ENCODE assay signal across 25 cellular contexts in genomic region chr7:1240917-1241509, GRCh38. TPM values are rescaled to one million over a fixed set of nuclear protein-coding genes. Genes with fewer than 3 reads are reported as not detected.
A peak's percentile ranks its signal among the peaks of the same experiment; 100 is the strongest.
DNase-seq lines count a peak whose midpoint lies in the region; ATAC-seq and FAIRE-seq lines count a peak whose summit lies in the region.
"Had no signal": no experiment of that assay in that cellular context is flagged by ENCODE, and none has a peak within 500 bp of the region (broad histone marks: within the 10 kb centered on the region; RNA-seq: fewer than 3 reads in every experiment).

No MANE protein-coding gene starts in this region.

- H3K27ac Mint-ChIP-seq in stimulated activated naive CD8-positive, alpha-beta T cell treated with anti-CD3 and anti-CD28 coated beads, Interleukin-15, Interleukin-2, amounts not matched to agents 100 ng/mL and 50 ng/mL, for 24 hours, result peak overlapping the region; percentile 70
- H3K27ac Mint-ChIP-seq in activated naive CD8-positive, alpha-beta T cell treated with anti-CD3 and anti-CD28 coated beads, Interleukin-2, amount 10 ng/mL, durations not matched to agents 7 days and 5 days, result peak overlapping the region; percentile 54
- peak overlapping the region in 1 of 6 donors; percentile 69 for H3K27ac Mint-ChIP-seq in immature natural killer cell
- H3K27ac Mint-ChIP-seq: progenitor cell of endocrine pancreas had no signal

- H4K5ac ChIP-seq in mesendoderm (ENCODE audit: low read length), result no peak overlapping the region

- no peak overlapping the region for H2BK15ac ChIP-seq in mesendoderm (replicated peaks; ENCODE audit: low read depth)

- H3K56ac ChIP-seq in mesendoderm (ENCODE audit: low read length), result no peak overlapping the region

- H2BK5ac ChIP-seq in mesendoderm (ENCODE audit: low read length), result no peak overlapping the region

- peak; percentile 20 for FAIRE-seq in urothelium cell line (lab: Jason Lieb, UNC)

- no peak overlapping the region for H3K4me3 ChIP-seq in mesendoderm (ENCODE audit: low read length)
- H3K4me3 ChIP-seq: gastrocnemius medialis, PC-9, SJCRH30, upper lobe of right lung had no signal

- peaks cover 9% of the 10 kb centered on the region for H3K4me1 Mint-ChIP-seq in stimulated activated naive CD8-positive, alpha-beta T cell treated with anti-CD3 and anti-CD28 coated beads, Interleukin-15, Interleukin-2, amounts not matched to agents 100 ng/mL and 50 ng/mL, for 24 hours (ENCODE audit: low read depth)
- H3K4me1 Mint-ChIP-seq in activated naive CD8-positive, alpha-beta T cell treated with anti-CD3 and anti-CD28 coated beads, Interleukin-2, amount 10 ng/mL, durations not matched to agents 7 days and 5 days, result peaks cover 7% of the 10 kb centered on the region
- peaks cover 7 to 9% of the 10 kb centered on the region in 2 donors for H3K4me1 Mint-ChIP-seq in immature natural killer cell

- H3K27ac ChIP-seq in mesendoderm (ENCODE audit: low read depth, low read length), result no peak overlapping the region
- H3K27ac ChIP-seq: gastrocnemius medialis, KMS-11, PC-9, SJCRH30, upper lobe of right lung had no signal

- H3K79me2 ChIP-seq in mesendoderm (ENCODE audit: control insufficient read depth, insufficient read depth, low read length), result no peaks in the 10 kb centered on the region

- H3K23ac ChIP-seq in mesendoderm (ENCODE audit: low read length), result no peak overlapping the region

- H2AK5ac ChIP-seq in mesendoderm (ENCODE audit: low read length), result no peak overlapping the region

- POLR2A ChIA-PET in activated naive CD8-positive, alpha-beta T cell treated with anti-CD3 and anti-CD28 coated beads, Interleukin-2, amount 10 ng/mL, durations not matched to agents 7 days and 5 days (lab: Charles Lee), result no interaction called here

- H3K36me3 ChIP-seq in mesendoderm (ENCODE audit: control insufficient read depth, insufficient read depth, low read length), result no peaks in the 10 kb centered on the region
- H3K36me3 ChIP-seq: gastrocnemius medialis, SJCRH30, upper lobe of right lung had no signal

- no peaks in the 10 kb centered on the region for H3K36me3 Mint-ChIP-seq in stimulated activated naive CD8-positive, alpha-beta T cell treated with anti-CD3 and anti-CD28 coated beads, Interleukin-15, Interleukin-2, amounts not matched to agents 100 ng/mL and 50 ng/mL, for 24 hours (ENCODE audit: low read depth)
- H3K36me3 Mint-ChIP-seq in activated naive CD8-positive, alpha-beta T cell treated with anti-CD3 and anti-CD28 coated beads, Interleukin-2, amount 10 ng/mL, durations not matched to agents 7 days and 5 days, result no peaks in the 10 kb centered on the region
- no peaks in the 10 kb centered on the region for H3K36me3 Mint-ChIP-seq in immature natural killer cell
- H3K36me3 Mint-ChIP-seq: natural killer cell had no signal

- no peak for ATAC-seq in stimulated activated naive CD8-positive, alpha-beta T cell treated with anti-CD3 and anti-CD28 coated beads, Interleukin-15, Interleukin-2, amounts not matched to agents 100 U/mL and 50 U/mL, for 24 hours
- ATAC-seq in activated naive CD8-positive, alpha-beta T cell treated with anti-CD3 and anti-CD28 coated beads, Interleukin-2, amount 10 ng/mL, durations not matched to agents 7 days and 5 days (ENCODE audit: low read depth), result no peak
- ATAC-seq: esophagus mucosa, gastrocnemius medialis, natural killer cell, upper lobe of right lung had no signal

- WGBS in mesendoderm (ENCODE audit: extremely low coverage, insufficient coverage, low lambda C conversion rate), result no CpG with 5 or more reads among the region's 51 CpGs

- H4K8ac ChIP-seq in mesendoderm (ENCODE audit: low read depth, low read length), result no peak overlapping the region

- H3K4me1 ChIP-seq in mesendoderm (ENCODE audit: control insufficient read depth, low read depth, low read length), result no peaks in the 10 kb centered on the region
- H3K4me1 ChIP-seq: SJCRH30 had no signal

- H3K9ac ChIP-seq in mesendoderm (ENCODE audit: low read length), result no peak overlapping the region
- H3K9ac ChIP-seq: KMS-11 had no signal

- DNase-seq in stimulated activated naive CD8-positive, alpha-beta T cell treated with anti-CD3 and anti-CD28 coated beads, Interleukin-15, Interleukin-2, amounts not matched to agents 100 U/mL and 50 U/mL, for 24 hours, result no peak
- DNase-seq in activated naive CD8-positive, alpha-beta T cell treated with anti-CD3 and anti-CD28 coated beads, Interleukin-2, amount 10 ng/mL, durations not matched to agents 7 days and 5 days, result no peak
- DNase-seq in mesendoderm (peak; percentile 58), urothelium cell line (ENCODE audit: low spot score) (no peak), NOMO-1 treated with DMSO at 0.1 percent for 48 hours (lab: John Stamatoyannopoulos, UW; ENCODE audit: unreplicated experiment) (no peak), immature natural killer cell (no peak), amniotic stem cell (lab: John Stamatoyannopoulos, UW) (no peak)
- DNase-seq: activated effector memory CD4-positive, alpha-beta T cell treated with Interleukin-2 at 50 U/mL for 16 hours; DND-41; effector CD8-positive, alpha-beta T cell; gastrocnemius medialis; natural killer cell; NCI-H1694 treated with DMSO at 0.1 percent for 48 hours; NCI-H774; PC-9; SJCRH30; upper lobe of right lung had no signal

- H3K4me2 ChIP-seq in mesendoderm (ENCODE audit: low read length), result peak overlapping the region; percentile 4
- H3K4me2 ChIP-seq: KMS-11, PC-9 had no signal

- H2BK120ac ChIP-seq in mesendoderm (ENCODE audit: low read depth, low read length), result no peak overlapping the region

- peaks cover 61% of the 10 kb centered on the region for H3K27me3 Mint-ChIP-seq in stimulated activated naive CD8-positive, alpha-beta T cell treated with anti-CD3 and anti-CD28 coated beads, Interleukin-15, Interleukin-2, amounts not matched to agents 100 ng/mL and 50 ng/mL, for 24 hours
- peaks cover 69% of the 10 kb centered on the region for H3K27me3 Mint-ChIP-seq in activated naive CD8-positive, alpha-beta T cell treated with anti-CD3 and anti-CD28 coated beads, Interleukin-2, amount 10 ng/mL, durations not matched to agents 7 days and 5 days
- H3K27me3 Mint-ChIP-seq in immature natural killer cell (ENCODE audit: low read depth in 3 of 3), result peaks cover 36 to 80% (median 44%) of the 10 kb centered on the region in 3 donors

- H3K4me3 Mint-ChIP-seq in stimulated activated naive CD8-positive, alpha-beta T cell treated with anti-CD3 and anti-CD28 coated beads, Interleukin-15, Interleukin-2, amounts not matched to agents 100 ng/mL and 50 ng/mL, for 24 hours, result peak overlapping the region; percentile 35
- no peak overlapping the region for H3K4me3 Mint-ChIP-seq in activated naive CD8-positive, alpha-beta T cell treated with anti-CD3 and anti-CD28 coated beads, Interleukin-2, amount 10 ng/mL, durations not matched to agents 7 days and 5 days
- H3K4me3 Mint-ChIP-seq in immature natural killer cell, result peak overlapping the region in 1 of 5 donors; percentile 30

- peaks cover 92% of the 10 kb centered on the region for H3K27me3 ChIP-seq in mesendoderm (ENCODE audit: insufficient read depth, low read length, poor library complexity)
- H3K27me3 ChIP-seq: SJCRH30 had no signal

- no peaks in the 10 kb centered on the region for H3K79me1 ChIP-seq in mesendoderm (ENCODE audit: low read length)

- H3K4ac ChIP-seq in mesendoderm (ENCODE audit: low read depth, low read length), result no peak overlapping the region

- no peaks in the 10 kb centered on the region for H3K9me3 Mint-ChIP-seq in stimulated activated naive CD8-positive, alpha-beta T cell treated with anti-CD3 and anti-CD28 coated beads, Interleukin-15, Interleukin-2, amounts not matched to agents 100 ng/mL and 50 ng/mL, for 24 hours
- H3K9me3 Mint-ChIP-seq in activated naive CD8-positive, alpha-beta T cell treated with anti-CD3 and anti-CD28 coated beads, Interleukin-2, amount 10 ng/mL, durations not matched to agents 7 days and 5 days, result no peaks in the 10 kb centered on the region
- H3K9me3 Mint-ChIP-seq in immature natural killer cell, result peaks cover 0 to 5% (median 0%) of the 10 kb centered on the region in 6 donors
- H3K9me3 Mint-ChIP-seq: natural killer cell had no signal

- no peak overlapping the region for H3K18ac ChIP-seq in mesendoderm (ENCODE audit: low read length)

RNA-seq across cellular contexts. Expression of gene UNCX, which starts 8.3 kb away (rescaled TPM):
- not detected for total RNA-seq in activated naive CD8-positive, alpha-beta T cell treated with anti-CD3 and anti-CD28 coated beads, Interleukin-2, amount 10 ng/mL, durations not matched to agents 7 days and 5 days
- polyA plus RNA-seq in mesendoderm (2013, experiment 1 of 2), result not detected
- not detected for polyA plus RNA-seq in mesendoderm (2013, experiment 2 of 2)
- polyA plus RNA-seq in immature natural killer cell, result not detected
- total RNA-seq: esophagus mucosa; gastrocnemius medialis; H4; mesenteric fat pad; natural killer cell; PC-9; progenitor cell of endocrine pancreas; skeletal muscle tissue; T-helper 2 cell treated with Interferon-gamma antibody and Interleukin-4, amounts not matched to agents 100 ng/mL and 5 ng/mL, for 36 hours; upper lobe of right lung had no signal
